34 cellular contexts compared by ENCODE assay signal in the genomic region with DNA sequence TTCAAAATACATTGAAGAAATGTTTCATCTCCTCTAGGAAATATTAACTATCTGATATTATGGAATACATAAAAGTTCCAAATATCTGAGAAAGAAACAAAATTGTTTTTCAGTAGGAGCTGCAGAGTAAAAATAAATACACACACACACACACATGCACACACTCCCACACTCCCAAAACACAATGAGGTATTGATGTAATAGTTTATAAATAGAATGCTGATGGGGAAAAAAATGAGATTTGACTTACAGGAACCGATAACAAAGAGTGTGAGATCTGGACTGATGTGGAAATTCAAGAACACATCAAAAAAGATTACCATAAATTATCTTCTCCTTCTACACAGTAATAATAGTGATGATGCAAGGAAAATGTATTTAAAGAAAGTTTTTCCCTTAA.
"Had no signal": no experiment of that assay in that cellular context is flagged by ENCODE, and none has a peak within 500 bp of the region (broad histone marks: within the 10 kb centered on the region; RNA-seq: fewer than 3 reads in every experiment).

No MANE protein-coding gene starts in this region.

- H3K27ac ChIP-seq: KMS-11 had no signal

- H3K4me3 ChIP-seq: MG63 had no signal

- H3K27me3 ChIP-seq: MG63 had no signal

- DNase-seq: Karpas-422, Kasumi-1, MG63, MM.1S, MV-4-11, NCI-H1048, NCI-H1092, NCI-H1092 treated with DMSO at 0.1 percent for 48 hours, NCI-H1105, NCI-H1105 treated with DMSO at 0.1 percent for 48 hours, NCI-H1417, NCI-H1417 treated with DMSO at 0.1 percent for 48 hours, NCI-H1436, NCI-H1436 treated with DMSO at 0.1 percent for 48 hours, NCI-H146, NCI-H1694, NCI-H1694 treated with DMSO at 0.1 percent for 48 hours, NCI-H187, NCI-H187 treated with DMSO at 0.1 percent for 48 hours, NCI-H1930, NCI-H2029, NCI-H2029 treated with DMSO at 0.1 percent for 48 hours, NCI-H2081, NCI-H2081 treated with DMSO at 0.1 percent for 48 hours, NCI-H2107, NCI-H2171, NCI-H2171 treated with DMSO at 0.1 percent for 48 hours, NCI-H2227 treated with DMSO at 0.1 percent for 48 hours, NCI-H226, NCI-H345, NCI-H446, NCI-H446 treated with DMSO at 0.1 percent for 48 hours, NCI-H510A had no signal

- H3K36me3 ChIP-seq: MG63 had no signal

- H3K9me3 ChIP-seq: MG63 had no signal
